ENCODE assay signal across 17 cellular contexts in the genomic region with DNA sequence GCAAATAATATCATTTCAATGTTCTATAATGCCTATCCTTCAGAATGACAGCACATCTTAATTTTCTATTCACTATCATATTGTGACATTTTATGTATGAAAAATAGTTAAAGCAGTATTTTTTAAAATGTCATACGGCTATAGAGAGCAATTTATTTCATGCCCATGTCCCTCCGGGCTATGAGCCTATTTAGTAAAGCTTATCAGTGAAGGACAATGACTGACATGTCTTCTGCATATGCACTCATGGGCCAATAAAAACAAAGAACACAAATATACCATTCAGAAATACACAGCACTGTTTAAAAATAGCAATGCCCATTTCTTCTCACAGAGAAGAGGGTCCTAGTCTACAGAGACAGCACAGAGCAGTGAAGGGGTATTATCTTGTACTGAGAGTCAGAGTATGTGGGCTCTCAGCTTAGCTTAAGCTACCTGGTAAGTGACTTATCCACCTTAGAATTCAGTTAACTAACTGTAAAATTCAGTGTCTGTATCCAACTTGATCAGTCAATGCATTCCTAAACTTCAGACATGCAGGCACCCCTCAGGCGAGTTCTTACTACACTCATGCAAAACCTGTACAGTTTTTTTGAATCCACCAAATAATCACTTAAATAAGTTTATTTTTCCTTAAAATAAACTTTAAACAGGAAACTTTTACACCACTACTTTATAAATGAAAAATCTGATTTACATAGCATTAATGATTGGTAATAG. TPM values are rescaled to one million over a fixed set of nuclear protein-coding genes. Genes with fewer than 3 reads are reported as not detected.
A peak's percentile ranks its signal among the peaks of the same experiment; 100 is the strongest.
DNase-seq lines count a peak whose midpoint lies in the region; TF ChIP-seq lines count a peak whose summit lies in the region.
"Had no signal": no experiment of that assay in that cellular context is flagged by ENCODE, and none has a peak within 500 bp of the region (broad histone marks: within the 10 kb centered on the region; RNA-seq: fewer than 3 reads in every experiment).

No MANE protein-coding gene starts in this region.

- no peak overlapping the region for H2AFZ ChIP-seq in Loucy (ENCODE audit: low read length)

- no peak overlapping the region for H2BK5ac ChIP-seq in mesendoderm (ENCODE audit: low read length)

- H3K27me3 ChIP-seq in Loucy (ENCODE audit: insufficient read depth, low read length, poor library complexity, severe bottlenecking), result no peaks in the 10 kb centered on the region
- no peaks in the 10 kb centered on the region for H3K27me3 ChIP-seq in mesendoderm (ENCODE audit: insufficient read depth, low read length, poor library complexity)

- H3K27ac ChIP-seq in HEK293 (ENCODE audit: extremely low read depth, low read depth, low read length) (no peak overlapping the region), mesendoderm (ENCODE audit: low read depth, low read length) (no peak overlapping the region)

- peaks cover 14% of the 10 kb centered on the region for H4K20me1 ChIP-seq in Loucy (ENCODE audit: insufficient read depth, low read length, poor library complexity, severe bottlenecking)

- no CpG with 5 or more reads among the region's 3 CpGs for WGBS in mesendoderm (ENCODE audit: extremely low coverage, insufficient coverage, low lambda C conversion rate)

- H2BK120ac ChIP-seq in mesendoderm (ENCODE audit: low read depth, low read length), result no peak overlapping the region

- DNase-seq in OCI-M1 (lab: John Stamatoyannopoulos, UW) (peak; percentile 36), mesendoderm (no peak), amygdala (lab: John Stamatoyannopoulos, UW) (no peak), NCI-H2107 treated with DMSO at 0.1 percent for 48 hours (lab: John Stamatoyannopoulos, UW; ENCODE audit: unreplicated experiment) (no peak)
- no peak for DNase-seq in effector CD4-positive, alpha-beta T cell
- DNase-seq in activated CD4-positive, CD25-positive, alpha-beta regulatory T cell treated with anti-CD3 and anti-CD28 coated beads, Interleukin-2, amount 50 U/mL, for 72 hours, result no peak
- DNase-seq: C1 segment of cervical spinal cord; Caco-2; CD4-positive, alpha-beta memory T cell; Kasumi-1; MV-4-11; NCI-H1105; NCI-H1436 treated with DMSO at 0.1 percent for 48 hours; NCI-H187 treated with DMSO at 0.1 percent for 48 hours; NCI-H774 had no signal

- CTCF ChIA-PET in HEK293 (lab: Yijun Ruan, JAX), result interaction anchor here (0.7 to 1.2 kb wide), 4 partner anchors 35 to 45 kb away, joined by 3 to 5 read pairs (median 4); no protein-coding TSS in a partner anchor

- POLR2A ChIA-PET in HEK293 (lab: Yijun Ruan, JAX), result interaction anchor here (1.2 to 1.3 kb wide), 2 partner anchors 8 to 9 kb away, joined by 3 to 4 read pairs; a partner anchor contains a TSS

- no peak overlapping the region for H4K5ac ChIP-seq in mesendoderm (ENCODE audit: low read length)

- no peak overlapping the region for H3K23ac ChIP-seq in mesendoderm (ENCODE audit: low read length)

- peak overlapping the region; percentile 55 for H3K4me2 ChIP-seq in Loucy (ENCODE audit: low read depth, low read length, poor library complexity, severe bottlenecking)
- H3K4me2 ChIP-seq in mesendoderm (ENCODE audit: low read length), result no peak overlapping the region

- peak overlapping the region; percentile 39 for H4K8ac ChIP-seq in mesendoderm (ENCODE audit: low read depth, low read length)

- H3F3A ChIP-seq in Loucy (ENCODE audit: low read depth), result no peaks in the 10 kb centered on the region

- no peaks in the 10 kb centered on the region for H3K9me3 ChIP-seq in HEK293 (ENCODE audit: control insufficient read depth, insufficient read depth, low read depth, low read length)
- H3K9me3 ChIP-seq in Loucy (ENCODE audit: insufficient read depth, low read depth, low read length), result no peaks in the 10 kb centered on the region
- H3K9me3 ChIP-seq: Caco-2 had no signal

- H3K4me1 ChIP-seq in HEK293 (ENCODE audit: control insufficient read depth, insufficient read depth, low read length), result peaks cover 11% of the 10 kb centered on the region
- peaks cover 33% of the 10 kb centered on the region for H3K4me1 ChIP-seq in Loucy (ENCODE audit: insufficient read depth, low read length, poor library complexity, severe bottlenecking)
- peaks cover 10% of the 10 kb centered on the region for H3K4me1 ChIP-seq in mesendoderm (ENCODE audit: control insufficient read depth, low read depth, low read length)

- H2AK5ac ChIP-seq in mesendoderm (ENCODE audit: low read length), result no peak overlapping the region

- no peak overlapping the region for H3K56ac ChIP-seq in mesendoderm (ENCODE audit: low read length)

- no peaks in the 10 kb centered on the region for H3K36me3 ChIP-seq in HEK293 (ENCODE audit: control insufficient read depth in 2 of 2, insufficient read depth in 1 of 2, low read length in 2 of 2)
- no peaks in the 10 kb centered on the region for H3K36me3 ChIP-seq in Loucy (ENCODE audit: insufficient read depth, low read length)
- no peaks in the 10 kb centered on the region for H3K36me3 ChIP-seq in mesendoderm (ENCODE audit: control insufficient read depth, insufficient read depth, low read length)

- no peaks in the 10 kb centered on the region for H3K9me2 ChIP-seq in Loucy (replicated peaks; ENCODE audit: low read depth, low read length)

- no peak overlapping the region for H2BK15ac ChIP-seq in mesendoderm (replicated peaks; ENCODE audit: low read depth)

- no peak overlapping the region for H3K4me3 ChIP-seq in HEK293 (ENCODE audit: low read depth, low read length)
- H3K4me3 ChIP-seq in Loucy (ENCODE audit: low read length, poor library complexity, severe bottlenecking), result no peak overlapping the region
- H3K4me3 ChIP-seq in mesendoderm (ENCODE audit: low read length), result no peak overlapping the region

- no peak overlapping the region for H3K18ac ChIP-seq in mesendoderm (ENCODE audit: low read length)

- H3K4ac ChIP-seq in mesendoderm (ENCODE audit: low read depth, low read length), result no peak overlapping the region

- TF ChIP-seq CTCF in HEK293 (tag by site-specific recombination; IDR thresholded peaks at IDR 0.05) (no peak), Loucy (conservative IDR thresholded peaks at IDR 0.05; ENCODE audit: low read length) (no peak)

- peaks cover 8% of the 10 kb centered on the region for H3K79me1 ChIP-seq in mesendoderm (ENCODE audit: low read length)

- peaks cover 60% of the 10 kb centered on the region for H3K79me2 ChIP-seq in Loucy (ENCODE audit: insufficient read depth, low read length)
- peaks cover 39% of the 10 kb centered on the region for H3K79me2 ChIP-seq in mesendoderm (ENCODE audit: control insufficient read depth, insufficient read depth, low read length)

- H3K9ac ChIP-seq in Loucy (ENCODE audit: low read depth, low read length, poor library complexity, severe bottlenecking) (no peak overlapping the region), mesendoderm (ENCODE audit: low read length) (no peak overlapping the region)

TF ChIP-seq in HEK293, 187 proteins besides CTCF, POLR2A, EP300 and RAD21:
- 0 out of 2 replicates have a peak, but pooled peaks have one; percentile 29 for TF ChIP-seq ZNF843 (tag by site-specific recombination; IDR thresholded peaks at IDR 0.05)
- TF ChIP-seq, protein P1, sequence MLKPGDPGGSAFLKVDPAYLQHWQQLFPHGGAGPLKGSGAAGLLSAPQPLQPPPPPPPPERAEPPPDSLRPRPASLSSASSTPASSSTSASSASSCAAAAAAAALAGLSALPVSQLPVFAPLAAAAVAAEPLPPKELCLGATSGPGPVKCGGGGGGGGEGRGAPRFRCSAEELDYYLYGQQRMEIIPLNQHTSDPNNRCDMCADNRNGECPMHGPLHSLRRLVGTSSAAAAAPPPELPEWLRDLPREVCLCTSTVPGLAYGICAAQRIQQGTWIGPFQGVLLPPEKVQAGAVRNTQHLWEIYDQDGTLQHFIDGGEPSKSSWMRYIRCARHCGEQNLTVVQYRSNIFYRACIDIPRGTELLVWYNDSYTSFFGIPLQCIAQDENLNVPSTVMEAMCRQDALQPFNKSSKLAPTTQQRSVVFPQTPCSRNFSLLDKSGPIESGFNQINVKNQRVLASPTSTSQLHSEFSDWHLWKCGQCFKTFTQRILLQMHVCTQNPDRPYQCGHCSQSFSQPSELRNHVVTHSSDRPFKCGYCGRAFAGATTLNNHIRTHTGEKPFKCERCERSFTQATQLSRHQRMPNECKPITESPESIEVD (tag by site-specific recombination; IDR thresholded peaks at IDR 0.05), result peak; percentile 85
- TF ChIP-seq ZEB2 (tag by site-specific recombination; IDR thresholded peaks at IDR 0.05), result peak; percentile 47
- no peak for TF ChIP-seq ZNF140 (tag by site-specific recombination; IDR thresholded peaks at IDR 0.05)
- peak; percentile 57; the same call in 1 of the 2 replicates for TF ChIP-seq FEZF1 (tag by site-specific recombination; IDR thresholded peaks at IDR 0.05)
- TF ChIP-seq ZNF114 (tag by site-specific recombination; IDR thresholded peaks at IDR 0.05), result no peak
- 0 out of 2 replicates have a peak, but pooled peaks have one; percentile 26 for TF ChIP-seq TRIM28 (IDR thresholded peaks at IDR 0.05; ENCODE audit: borderline replicate concordance, low read length)
- TF ChIP-seq HOXC10 (CRISPR knock-in tag; IDR thresholded peaks at IDR 0.05), result no peak
- 0 out of 2 replicates have a peak, but pooled peaks have one; percentile 9 for TF ChIP-seq ZNF629 (tag by site-specific recombination; IDR thresholded peaks at IDR 0.05)
- peak; percentile 22; the same call in 1 of the 2 replicates for TF ChIP-seq ZBTB8A (tag by site-specific recombination; IDR thresholded peaks at IDR 0.05)
- no peak for TF ChIP-seq ZNF133 (tag by site-specific recombination; IDR thresholded peaks at IDR 0.05)
TF ChIP-seq in HEK293: peak in this region for 7.

RNA-seq across cellular contexts. Expression of a gene that starts 9.0 kb away (rescaled TPM):
- polyA plus RNA-seq in mesendoderm (2013, experiment 1 of 2), result 29.3 TPM
- 28.5 TPM for polyA plus RNA-seq in mesendoderm (2013, experiment 2 of 2)
